ENCODE assay signal across 1 cellular context in the genomic region with DNA sequence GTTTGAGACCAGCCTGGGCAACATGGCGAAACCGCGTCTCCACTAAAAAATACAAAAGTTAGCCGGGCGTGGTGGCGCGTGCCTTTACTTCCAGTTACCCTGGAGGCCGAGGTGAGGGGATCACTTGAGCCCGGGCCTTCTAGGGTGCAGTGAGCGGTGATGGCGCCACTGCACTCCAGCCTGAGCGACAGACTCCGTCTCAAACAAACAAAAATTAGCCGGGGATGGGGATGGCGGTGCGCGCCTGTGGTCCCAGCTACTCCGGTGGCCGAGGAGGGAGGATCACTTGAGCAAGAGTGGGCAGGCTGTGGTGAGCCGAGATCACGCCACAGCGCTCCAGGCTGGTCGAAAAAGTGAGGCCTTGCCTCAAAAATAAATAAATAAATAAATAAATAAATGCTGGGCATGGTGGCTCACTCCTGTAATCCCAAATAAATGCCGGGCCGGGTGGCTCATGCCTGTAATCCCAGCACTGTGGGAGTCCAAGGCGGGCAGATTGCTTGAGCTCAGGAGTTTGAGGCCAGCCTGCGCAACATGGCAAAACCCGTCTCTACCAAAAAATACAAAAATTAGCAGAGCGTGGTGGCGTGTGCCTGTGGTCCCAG.
TF ChIP-seq lines count a peak whose summit lies in the region.

No MANE protein-coding gene starts in this region.

TF ChIP-seq in GM23338, 12 proteins besides CTCF, POLR2A, EP300 and RAD21 (continued from another document):
- TF ChIP-seq, protein P1, sequence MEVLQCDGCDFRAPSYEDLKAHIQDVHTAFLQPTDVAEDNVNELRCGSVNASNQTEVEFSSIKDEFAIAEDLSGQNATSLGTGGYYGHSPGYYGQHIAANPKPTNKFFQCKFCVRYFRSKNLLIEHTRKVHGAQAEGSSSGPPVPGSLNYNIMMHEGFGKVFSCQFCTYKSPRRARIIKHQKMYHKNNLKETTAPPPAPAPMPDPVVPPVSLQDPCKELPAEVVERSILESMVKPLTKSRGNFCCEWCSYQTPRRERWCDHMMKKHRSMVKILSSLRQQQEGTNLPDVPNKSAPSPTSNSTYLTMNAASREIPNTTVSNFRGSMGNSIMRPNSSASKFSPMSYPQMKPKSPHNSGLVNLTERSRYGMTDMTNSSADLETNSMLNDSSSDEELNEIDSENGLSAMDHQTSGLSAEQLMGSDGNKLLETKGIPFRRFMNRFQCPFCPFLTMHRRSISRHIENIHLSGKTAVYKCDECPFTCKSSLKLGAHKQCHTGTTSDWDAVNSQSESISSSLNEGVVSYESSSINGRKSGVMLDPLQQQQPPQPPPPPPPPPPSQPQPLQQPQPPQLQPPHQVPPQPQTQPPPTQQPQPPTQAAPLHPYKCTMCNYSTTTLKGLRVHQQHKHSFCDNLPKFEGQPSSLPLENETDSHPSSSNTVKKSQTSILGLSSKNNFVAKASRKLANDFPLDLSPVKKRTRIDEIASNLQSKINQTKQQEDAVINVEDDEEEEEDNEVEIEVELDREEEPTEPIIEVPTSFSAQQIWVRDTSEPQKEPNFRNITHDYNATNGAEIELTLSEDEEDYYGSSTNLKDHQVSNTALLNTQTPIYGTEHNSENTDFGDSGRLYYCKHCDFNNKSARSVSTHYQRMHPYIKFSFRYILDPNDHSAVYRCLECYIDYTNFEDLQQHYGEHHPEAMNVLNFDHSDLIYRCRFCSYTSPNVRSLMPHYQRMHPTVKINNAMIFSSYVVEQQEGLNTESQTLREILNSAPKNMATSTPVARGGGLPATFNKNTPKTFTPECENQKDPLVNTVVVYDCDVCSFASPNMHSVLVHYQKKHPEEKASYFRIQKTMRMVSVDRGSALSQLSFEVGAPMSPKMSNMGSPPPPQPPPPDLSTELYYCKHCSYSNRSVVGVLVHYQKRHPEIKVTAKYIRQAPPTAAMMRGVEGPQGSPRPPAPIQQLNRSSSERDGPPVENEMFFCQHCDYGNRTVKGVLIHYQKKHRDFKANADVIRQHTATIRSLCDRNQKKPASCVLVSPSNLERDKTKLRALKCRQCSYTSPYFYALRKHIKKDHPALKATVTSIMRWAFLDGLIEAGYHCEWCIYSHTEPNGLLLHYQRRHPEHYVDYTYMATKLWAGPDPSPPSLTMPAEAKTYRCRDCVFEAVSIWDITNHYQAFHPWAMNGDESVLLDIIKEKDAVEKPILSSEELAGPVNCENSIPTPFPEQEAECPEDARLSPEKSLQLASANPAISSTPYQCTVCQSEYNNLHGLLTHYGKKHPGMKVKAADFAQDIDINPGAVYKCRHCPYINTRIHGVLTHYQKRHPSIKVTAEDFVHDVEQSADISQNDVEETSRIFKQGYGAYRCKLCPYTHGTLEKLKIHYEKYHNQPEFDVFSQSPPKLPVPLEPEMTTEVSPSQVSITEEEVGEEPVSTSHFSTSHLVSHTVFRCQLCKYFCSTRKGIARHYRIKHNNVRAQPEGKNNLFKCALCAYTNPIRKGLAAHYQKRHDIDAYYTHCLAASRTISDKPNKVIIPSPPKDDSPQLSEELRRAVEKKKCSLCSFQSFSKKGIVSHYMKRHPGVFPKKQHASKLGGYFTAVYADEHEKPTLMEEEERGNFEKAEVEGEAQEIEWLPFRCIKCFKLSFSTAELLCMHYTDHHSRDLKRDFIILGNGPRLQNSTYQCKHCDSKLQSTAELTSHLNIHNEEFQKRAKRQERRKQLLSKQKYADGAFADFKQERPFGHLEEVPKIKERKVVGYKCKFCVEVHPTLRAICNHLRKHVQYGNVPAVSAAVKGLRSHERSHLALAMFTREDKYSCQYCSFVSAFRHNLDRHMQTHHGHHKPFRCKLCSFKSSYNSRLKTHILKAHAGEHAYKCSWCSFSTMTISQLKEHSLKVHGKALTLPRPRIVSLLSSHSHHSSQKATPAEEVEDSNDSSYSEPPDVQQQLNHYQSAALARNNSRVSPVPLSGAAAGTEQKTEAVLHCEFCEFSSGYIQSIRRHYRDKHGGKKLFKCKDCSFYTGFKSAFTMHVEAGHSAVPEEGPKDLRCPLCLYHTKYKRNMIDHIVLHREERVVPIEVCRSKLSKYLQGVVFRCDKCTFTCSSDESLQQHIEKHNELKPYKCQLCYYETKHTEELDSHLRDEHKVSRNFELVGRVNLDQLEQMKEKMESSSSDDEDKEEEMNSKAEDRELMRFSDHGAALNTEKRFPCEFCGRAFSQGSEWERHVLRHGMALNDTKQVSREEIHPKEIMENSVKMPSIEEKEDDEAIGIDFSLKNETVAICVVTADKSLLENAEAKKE (CRISPR knock-in tag; IDR thresholded peaks at IDR 0.05): no peak
- TF ChIP-seq ZNF331 (CRISPR knock-in tag; IDR thresholded peaks at IDR 0.05; ENCODE audit: low read depth) (no peak), POLR2AphosphoS5 (IDR thresholded peaks at IDR 0.05; ENCODE audit: low read depth) (no peak), NANOG (IDR thresholded peaks at IDR 0.05; ENCODE audit: borderline replicate concordance) (no peak), JUNB (IDR thresholded peaks at IDR 0.05; ENCODE audit: unreplicated experiment) (no peak), ZNF114 (CRISPR knock-in tag; IDR thresholded peaks at IDR 0.05) (no peak), STAT1 (IDR thresholded peaks at IDR 0.05; ENCODE audit: unreplicated experiment) (no peak), CREB1 (CRISPR knock-in tag; IDR thresholded peaks at IDR 0.05; ENCODE audit: low read depth) (no peak), EZH2phosphoT487 (IDR thresholded peaks at IDR 0.05; ENCODE audit: unreplicated experiment) (no peak)
- TF ChIP-seq, protein P2, sequence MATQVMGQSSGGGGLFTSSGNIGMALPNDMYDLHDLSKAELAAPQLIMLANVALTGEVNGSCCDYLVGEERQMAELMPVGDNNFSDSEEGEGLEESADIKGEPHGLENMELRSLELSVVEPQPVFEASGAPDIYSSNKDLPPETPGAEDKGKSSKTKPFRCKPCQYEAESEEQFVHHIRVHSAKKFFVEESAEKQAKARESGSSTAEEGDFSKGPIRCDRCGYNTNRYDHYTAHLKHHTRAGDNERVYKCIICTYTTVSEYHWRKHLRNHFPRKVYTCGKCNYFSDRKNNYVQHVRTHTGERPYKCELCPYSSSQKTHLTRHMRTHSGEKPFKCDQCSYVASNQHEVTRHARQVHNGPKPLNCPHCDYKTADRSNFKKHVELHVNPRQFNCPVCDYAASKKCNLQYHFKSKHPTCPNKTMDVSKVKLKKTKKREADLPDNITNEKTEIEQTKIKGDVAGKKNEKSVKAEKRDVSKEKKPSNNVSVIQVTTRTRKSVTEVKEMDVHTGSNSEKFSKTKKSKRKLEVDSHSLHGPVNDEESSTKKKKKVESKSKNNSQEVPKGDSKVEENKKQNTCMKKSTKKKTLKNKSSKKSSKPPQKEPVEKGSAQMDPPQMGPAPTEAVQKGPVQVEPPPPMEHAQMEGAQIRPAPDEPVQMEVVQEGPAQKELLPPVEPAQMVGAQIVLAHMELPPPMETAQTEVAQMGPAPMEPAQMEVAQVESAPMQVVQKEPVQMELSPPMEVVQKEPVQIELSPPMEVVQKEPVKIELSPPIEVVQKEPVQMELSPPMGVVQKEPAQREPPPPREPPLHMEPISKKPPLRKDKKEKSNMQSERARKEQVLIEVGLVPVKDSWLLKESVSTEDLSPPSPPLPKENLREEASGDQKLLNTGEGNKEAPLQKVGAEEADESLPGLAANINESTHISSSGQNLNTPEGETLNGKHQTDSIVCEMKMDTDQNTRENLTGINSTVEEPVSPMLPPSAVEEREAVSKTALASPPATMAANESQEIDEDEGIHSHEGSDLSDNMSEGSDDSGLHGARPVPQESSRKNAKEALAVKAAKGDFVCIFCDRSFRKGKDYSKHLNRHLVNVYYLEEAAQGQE (IDR thresholded peaks at IDR 0.05; ENCODE audit: unreplicated experiment): no peak
- TF ChIP-seq, protein P3, sequence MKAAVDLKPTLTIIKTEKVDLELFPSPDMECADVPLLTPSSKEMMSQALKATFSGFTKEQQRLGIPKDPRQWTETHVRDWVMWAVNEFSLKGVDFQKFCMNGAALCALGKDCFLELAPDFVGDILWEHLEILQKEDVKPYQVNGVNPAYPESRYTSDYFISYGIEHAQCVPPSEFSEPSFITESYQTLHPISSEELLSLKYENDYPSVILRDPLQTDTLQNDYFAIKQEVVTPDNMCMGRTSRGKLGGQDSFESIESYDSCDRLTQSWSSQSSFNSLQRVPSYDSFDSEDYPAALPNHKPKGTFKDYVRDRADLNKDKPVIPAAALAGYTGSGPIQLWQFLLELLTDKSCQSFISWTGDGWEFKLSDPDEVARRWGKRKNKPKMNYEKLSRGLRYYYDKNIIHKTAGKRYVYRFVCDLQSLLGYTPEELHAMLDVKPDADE (IDR thresholded peaks at IDR 0.05): no peak
